ENCODE assay signal across 22 cellular contexts in the genomic region with DNA sequence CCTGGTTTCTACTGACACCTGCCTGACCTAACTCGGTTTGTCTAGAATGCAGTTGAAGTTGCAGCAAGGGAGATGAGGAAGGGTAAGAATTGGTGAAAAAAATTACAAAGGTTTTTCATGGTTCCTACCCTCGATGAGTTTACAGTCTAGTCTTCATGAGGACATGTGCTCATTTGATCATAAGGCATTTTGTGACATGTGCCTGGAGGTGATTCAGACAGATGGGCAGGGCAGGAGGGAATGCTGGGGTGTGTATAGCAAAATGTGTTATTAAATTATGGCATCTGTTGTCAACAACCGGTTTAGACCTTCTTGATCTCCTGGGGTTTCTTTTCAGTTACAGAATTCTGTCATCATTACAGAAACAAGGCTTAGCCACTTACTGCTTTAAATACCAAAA.
DNase-seq lines count a peak whose midpoint lies in the region; ATAC-seq, FAIRE-seq and TF ChIP-seq lines count a peak whose summit lies in the region.
"Had no signal": no experiment of that assay in that cellular context is flagged by ENCODE, and none has a peak within 500 bp of the region (broad histone marks: within the 10 kb centered on the region; RNA-seq: fewer than 3 reads in every experiment).

No MANE protein-coding gene starts in this region.

- no peak for TF ChIP-seq RAD21 in HepG2 (CRISPR knock-in tag; IDR thresholded peaks at IDR 0.05)

- CTCF ChIA-PET in HepG2 (lab: Yijun Ruan, JAX; ENCODE audit: low intra/inter-chr PET ratio, low total read pairs), result no interaction called here

- no TSS peak for BruUV-seq in HepG2 (replicated peaks; lab: Mats Ljungman, UMichigan)

- TF ChIP-seq POLR2A in HepG2 (IDR thresholded peaks at IDR 0.05; ENCODE audit: insufficient read depth in 1 of 2, low read depth in 2 of 2, low read length in 2 of 2) (no peak), right lobe of liver (IDR thresholded peaks at IDR 0.05) (no peak)

- H3K9me3 Mint-ChIP-seq in glutamatergic neuron (ENCODE audit: unreplicated experiment), result peaks cover 5% of the 10 kb centered on the region
- H3K9me3 Mint-ChIP-seq: CD8-positive, alpha-beta T cell; HFFc6 had no signal

- H2AFZ ChIP-seq in HepG2 (ENCODE audit: low read length), result no peak overlapping the region

- H3K36me3 Mint-ChIP-seq in glutamatergic neuron (ENCODE audit: unreplicated experiment), result no peaks in the 10 kb centered on the region
- H3K36me3 Mint-ChIP-seq: CD4-positive, CD25-positive, alpha-beta regulatory T cell; CD8-positive, alpha-beta T cell had no signal

- H4K20me1 ChIP-seq in HepG2 (ENCODE audit: insufficient read depth, low read length), result no peaks in the 10 kb centered on the region
- H4K20me1 ChIP-seq: BLaER1 had no signal

- FAIRE-seq in HepG2 (lab: Jason Lieb, UNC), result no peak
- FAIRE-seq: A204.1, GM12891, H54 had no signal

- H3K27ac ChIP-seq in HepG2 (ENCODE audit: extremely low read length, insufficient read depth, low read length) (no peak overlapping the region), right lobe of liver (no peak overlapping the region)
- H3K27ac ChIP-seq: 22Rv1, BLaER1, C4-2B had no signal

- no peak for ATAC-seq in HepG2
- no peak for ATAC-seq in right lobe of liver
- ATAC-seq: CD8-positive, alpha-beta T cell had no signal

- H3K27me3 ChIP-seq in HepG2 (ENCODE audit: control insufficient read depth in 1 of 2, insufficient read depth in 2 of 2, low read length in 2 of 2) (no peaks in the 10 kb centered on the region), right lobe of liver (no peaks in the 10 kb centered on the region)
- H3K27me3 ChIP-seq: BLaER1 had no signal

- no peak for TF ChIP-seq CTCF in HepG2 (CRISPR knock-in tag; IDR thresholded peaks at IDR 0.05)
- no peak for TF ChIP-seq CTCF in right lobe of liver (IDR thresholded peaks at IDR 0.05)
- TF ChIP-seq CTCF in glutamatergic neuron (IDR thresholded peaks at IDR 0.05; ENCODE audit: partially characterized antibody, unreplicated experiment), result no peak

- DNase-seq in DMS 273 (lab: John Stamatoyannopoulos, UW; ENCODE audit: unreplicated experiment) (peak; percentile 4), DMS 273 treated with DMSO at 0.1 percent for 48 hours (lab: John Stamatoyannopoulos, UW) (no peak), HepG2 (ENCODE audit: low spot score) (no peak), right lobe of liver (no peak), glutamatergic neuron (no peak), SK-N-DZ (ENCODE audit: low spot score) (no peak)
- DNase-seq: Caco-2; CD4-positive, CD25-positive, alpha-beta regulatory T cell; DMS53; DMS79 treated with DMSO at 0.1 percent for 48 hours; GF-D8; GOT3; HFFc6 had no signal

- H3K9me3 ChIP-seq in HepG2 (ENCODE audit: low read length) (no peaks in the 10 kb centered on the region), right lobe of liver (no peaks in the 10 kb centered on the region)
- H3K9me3 ChIP-seq: BLaER1, Caco-2, HAP-1 had no signal

- H3K27me3 Mint-ChIP-seq in glutamatergic neuron (ENCODE audit: unreplicated experiment), result peaks cover 3% of the 10 kb centered on the region
- H3K27me3 Mint-ChIP-seq: B cell had no signal

- no peak overlapping the region for H3K4me3 Mint-ChIP-seq in glutamatergic neuron (ENCODE audit: unreplicated experiment)
- H3K4me3 Mint-ChIP-seq: B cell; CD4-positive, CD25-positive, alpha-beta regulatory T cell; CD8-positive, alpha-beta T cell; HFFc6 had no signal

- intact Hi-C loops in HepG2 (cut with micrococcal nuclease; ENCODE audit: unreplicated experiment) (no loop called here), right lobe of liver (cut with DNase I) (no loop called here)

- no peaks in the 10 kb centered on the region for H3K4me1 ChIP-seq in HepG2 (ENCODE audit: insufficient read depth, low read length)
- H3K4me1 ChIP-seq in right lobe of liver, result no peaks in the 10 kb centered on the region
- H3K4me1 ChIP-seq: HAP-1 had no signal

- H3K36me3 ChIP-seq in HepG2 (replicated peaks in 1 of 2; ENCODE audit: control insufficient read depth in 1 of 2, insufficient read depth in 2 of 2, low read length in 2 of 2), result no peaks in the 10 kb centered on the region
- no peaks in the 10 kb centered on the region for H3K36me3 ChIP-seq in right lobe of liver
- H3K36me3 ChIP-seq: BLaER1, HAP-1 had no signal

- no peak for TF ChIP-seq EP300 in HepG2 (IDR thresholded peaks at IDR 0.05; ENCODE audit: low read depth in 2 of 2, low read length in 2 of 2)
- no peak for TF ChIP-seq EP300 in HepG2 (CRISPR knock-in tag; IDR thresholded peaks at IDR 0.05; ENCODE audit: borderline replicate concordance)

- in situ Hi-C loops in HepG2 (cut with HindIII; ENCODE audit: extremely low pct_ligation_motif_present, low pct_unique_long_range_greater_than_20kb), result no loop called here

- peaks cover 2% of the 10 kb centered on the region for H3K4me1 Mint-ChIP-seq in glutamatergic neuron (ENCODE audit: low read depth, unreplicated experiment)

- peak overlapping the region; percentile 34 for H3K27ac Mint-ChIP-seq in glutamatergic neuron (ENCODE audit: unreplicated experiment)
- H3K27ac Mint-ChIP-seq: B cell; CD4-positive, CD25-positive, alpha-beta regulatory T cell; CD8-positive, alpha-beta T cell; HFFc6 had no signal

- no peak overlapping the region for H3K9ac ChIP-seq in HepG2 (ENCODE audit: insufficient read depth, low read depth, low read length)
- H3K9ac ChIP-seq: BLaER1 had no signal

- POLR2A ChIA-PET in HepG2 (lab: Yijun Ruan, JAX), result no interaction called here

- H3K4me2 ChIP-seq in HepG2 (ENCODE audit: low read depth, low read length), result no peak overlapping the region
- H3K4me2 ChIP-seq: BLaER1 had no signal

- H3K4me3 ChIP-seq in HepG2 (replicated peaks in 1 of 3; ENCODE audit: insufficient read depth in 1 of 3, low read depth in 2 of 3, low read length in 3 of 3) (no peak overlapping the region), right lobe of liver (no peak overlapping the region)
- H3K4me3 ChIP-seq: BLaER1, HAP-1 had no signal

- WGBS in HepG2 (ENCODE audit: low lambda C conversion rate), result 59% methylated on average over 3 of the region's 3 CpGs
- 82% methylated on average over 3 of the region's 3 CpGs for WGBS in right lobe of liver (ENCODE audit: insufficient coverage, low coverage, low lambda C conversion rate, missing lambda C conversion rate)

- no peaks in the 10 kb centered on the region for H3K79me2 ChIP-seq in HepG2 (ENCODE audit: insufficient read depth, low read length)

TF ChIP-seq in HepG2, 621 proteins besides CTCF, POLR2A, EP300 and RAD21:
- TF ChIP-seq, protein P1, sequence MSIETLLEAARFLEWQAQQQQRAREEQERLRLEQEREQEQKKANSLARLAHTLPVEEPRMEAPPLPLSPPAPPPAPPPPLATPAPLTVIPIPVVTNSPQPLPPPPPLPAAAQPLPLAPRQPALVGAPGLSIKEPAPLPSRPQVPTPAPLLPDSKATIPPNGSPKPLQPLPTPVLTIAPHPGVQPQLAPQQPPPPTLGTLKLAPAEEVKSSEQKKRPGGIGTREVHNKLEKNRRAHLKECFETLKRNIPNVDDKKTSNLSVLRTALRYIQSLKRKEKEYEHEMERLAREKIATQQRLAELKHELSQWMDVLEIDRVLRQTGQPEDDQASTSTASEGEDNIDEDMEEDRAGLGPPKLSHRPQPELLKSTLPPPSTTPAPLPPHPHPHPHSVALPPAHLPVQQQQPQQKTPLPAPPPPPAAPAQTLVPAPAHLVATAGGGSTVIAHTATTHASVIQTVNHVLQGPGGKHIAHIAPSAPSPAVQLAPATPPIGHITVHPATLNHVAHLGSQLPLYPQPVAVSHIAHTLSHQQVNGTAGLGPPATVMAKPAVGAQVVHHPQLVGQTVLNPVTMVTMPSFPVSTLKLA (IDR thresholded peaks at IDR 0.05), result peak; percentile 55
- TF ChIP-seq, protein P2, sequence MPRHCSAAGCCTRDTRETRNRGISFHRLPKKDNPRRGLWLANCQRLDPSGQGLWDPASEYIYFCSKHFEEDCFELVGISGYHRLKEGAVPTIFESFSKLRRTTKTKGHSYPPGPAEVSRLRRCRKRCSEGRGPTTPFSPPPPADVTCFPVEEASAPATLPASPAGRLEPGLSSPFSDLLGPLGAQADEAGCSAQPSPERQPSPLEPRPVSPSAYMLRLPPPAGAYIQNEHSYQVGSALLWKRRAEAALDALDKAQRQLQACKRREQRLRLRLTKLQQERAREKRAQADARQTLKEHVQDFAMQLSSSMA (CRISPR knock-in tag; IDR thresholded peaks at IDR 0.05), result no peak
TF ChIP-seq in HepG2: peak in this region for 1.
